ENCODE assay signal across 22 cellular contexts in genomic region chr6:131937219-131937618, GRCh38. TPM values are rescaled to one million over a fixed set of nuclear protein-coding genes. Genes with fewer than 3 reads are reported as not detected.
DNase-seq lines count a peak whose midpoint lies in the region; ATAC-seq and TF ChIP-seq lines count a peak whose summit lies in the region.
"Had no signal": no experiment of that assay in that cellular context is flagged by ENCODE, and none has a peak within 500 bp of the region (broad histone marks: within the 10 kb centered on the region; RNA-seq: fewer than 3 reads in every experiment).

No MANE protein-coding gene starts in this region.

- no peak overlapping the region for H3K9ac ChIP-seq in subcutaneous abdominal adipose tissue (ENCODE audit: low read length in 5 of 5)
- H3K9ac ChIP-seq in trophoblast cell (ENCODE audit: low read length) = no peak overlapping the region

- H4K91ac ChIP-seq in trophoblast cell (ENCODE audit: low read depth, low read length) = no peak overlapping the region

- no peak overlapping the region for H3K4me3 Mint-ChIP-seq in stimulated activated memory B cell treated with anti-CD40 and anti-IgM and Interleukin-4, amounts not matched to agents 10 μg/mL and 1 μg/mL and 100 μg/mL, for 72 hours
- H3K4me3 Mint-ChIP-seq: activated naive CD4-positive, alpha-beta T cell treated with anti-CD3 and anti-CD28 coated beads for 36 hours; brain; CD8-positive, alpha-beta T cell; dendritic cell treated with granulocyte-macrophage colony-stimulating factor and Interleukin-4, amounts not matched to agents 40 ng/mL and 50 ng/mL, for 4 days; natural killer cell treated with Interleukin-12 subunit alpha and Interleukin-12 subunit beta and Interleukin-15 and Interleukin-18, amount 100 ng/mL, for 72 hours had no signal

- no peak overlapping the region for H2AK5ac ChIP-seq in trophoblast cell (ENCODE audit: low read length)

- no peak overlapping the region for H3K27ac Mint-ChIP-seq in stimulated activated memory B cell treated with anti-CD40 and anti-IgM and Interleukin-4, amounts not matched to agents 10 μg/mL and 1 μg/mL and 100 μg/mL, for 72 hours
- H3K27ac Mint-ChIP-seq: activated naive CD4-positive, alpha-beta T cell treated with anti-CD3 and anti-CD28 coated beads for 36 hours; CD8-positive, alpha-beta T cell; dendritic cell treated with granulocyte-macrophage colony-stimulating factor and Interleukin-4, amounts not matched to agents 40 ng/mL and 50 ng/mL, for 4 days; natural killer cell treated with Interleukin-12 subunit alpha and Interleukin-12 subunit beta and Interleukin-15 and Interleukin-18, amount 100 ng/mL, for 72 hours had no signal

- DNase-seq in NCI-H748 (lab: John Stamatoyannopoulos, UW; ENCODE audit: unreplicated experiment) = peak; percentile 22
- no peak for DNase-seq in NCI-H748 treated with DMSO at 0.1 percent for 48 hours (lab: John Stamatoyannopoulos, UW)
- DNase-seq in NCI-H69 (lab: John Stamatoyannopoulos, UW) = peak; percentile 6
- DNase-seq in foreskin keratinocyte = peak in 1 of 2 donors; percentile 46
- no peak for DNase-seq in trophoblast cell
- DNase-seq in A172 (ENCODE audit: low spot score) = no peak
- DNase-seq: activated CD4-positive, alpha-beta T cell treated with anti-CD3 and anti-CD28 coated beads, Interleukin-2, amount 50 U/mL, for 4 hours; activated naive CD4-positive, alpha-beta T cell treated with anti-CD3 and anti-CD28 coated beads for 36 hours; activated T-cell treated with anti-CD3 and anti-CD28 coated beads for 4 hours; CD8-positive, alpha-beta T cell; NCI-H187 treated with DMSO at 0.1 percent for 48 hours; NCI-H774; stimulated activated naive CD8-positive, alpha-beta T cell treated with anti-CD3 and anti-CD28 coated beads, Interleukin-15, Interleukin-2, amounts not matched to agents 100 U/mL and 50 U/mL, for 24 hours; SW 1271; upper lobe of right lung had no signal

- H4K12ac ChIP-seq in trophoblast cell (ENCODE audit: low read depth, low read length) = no peak overlapping the region

- H3K4me1 Mint-ChIP-seq in stimulated activated memory B cell treated with anti-CD40 and anti-IgM and Interleukin-4, amounts not matched to agents 10 μg/mL and 1 μg/mL and 100 μg/mL, for 72 hours = no peaks in the 10 kb centered on the region

- no peak overlapping the region for H4K8ac ChIP-seq in trophoblast cell (ENCODE audit: low read depth, low read length)

- no peaks in the 10 kb centered on the region for H3K79me2 ChIP-seq in trophoblast cell (ENCODE audit: control insufficient read depth, insufficient read depth, low read length, poor library complexity)

- no peak overlapping the region for H2BK5ac ChIP-seq in trophoblast cell (ENCODE audit: low read depth, low read length, poor library complexity)

- H2BK120ac ChIP-seq in trophoblast cell (ENCODE audit: insufficient read depth, low read length, poor library complexity) = no peak overlapping the region

- no CpG with 5 or more reads among the region's 1 CpG for WGBS in trophoblast cell (ENCODE audit: extremely low coverage, insufficient coverage, insufficient read length)

- TF ChIP-seq CTCF in foreskin keratinocyte (conservative IDR thresholded peaks at IDR 0.05) = no peak

- no peak overlapping the region for H2BK12ac ChIP-seq in trophoblast cell (ENCODE audit: low read length)

- no peaks in the 10 kb centered on the region for H3K36me3 Mint-ChIP-seq in stimulated activated memory B cell treated with anti-CD40 and anti-IgM and Interleukin-4, amounts not matched to agents 10 μg/mL and 1 μg/mL and 100 μg/mL, for 72 hours
- H3K36me3 Mint-ChIP-seq: brain; CD8-positive, alpha-beta T cell; natural killer cell treated with Interleukin-12 subunit alpha and Interleukin-12 subunit beta and Interleukin-15 and Interleukin-18, amount 100 ng/mL, for 72 hours had no signal

- H3K4me3 ChIP-seq in subcutaneous abdominal adipose tissue (ENCODE audit: low read depth in 1 of 5, low read length in 5 of 5) (no peak overlapping the region), trophoblast cell (ENCODE audit: low read depth, low read length) (no peak overlapping the region)
- H3K4me3 ChIP-seq: GM12878, prostate gland, upper lobe of right lung had no signal

- no peaks in the 10 kb centered on the region for H3K9me3 ChIP-seq in subcutaneous abdominal adipose tissue (ENCODE audit: control insufficient read depth in 5 of 5, low read length in 5 of 5)
- H3K9me3 ChIP-seq in trophoblast cell (ENCODE audit: insufficient read depth, low read depth, low read length) = no peaks in the 10 kb centered on the region
- H3K9me3 ChIP-seq: prostate gland, upper lobe of right lung had no signal

- H3K9me3 Mint-ChIP-seq in stimulated activated memory B cell treated with anti-CD40 and anti-IgM and Interleukin-4, amounts not matched to agents 10 μg/mL and 1 μg/mL and 100 μg/mL, for 72 hours = no peaks in the 10 kb centered on the region
- H3K9me3 Mint-ChIP-seq: activated naive CD4-positive, alpha-beta T cell treated with anti-CD3 and anti-CD28 coated beads for 36 hours; brain; CD8-positive, alpha-beta T cell; dendritic cell treated with granulocyte-macrophage colony-stimulating factor and Interleukin-4, amounts not matched to agents 40 ng/mL and 50 ng/mL, for 4 days; natural killer cell treated with Interleukin-12 subunit alpha and Interleukin-12 subunit beta and Interleukin-15 and Interleukin-18, amount 100 ng/mL, for 72 hours had no signal

- H3K27me3 ChIP-seq in foreskin keratinocyte (no peaks in the 10 kb centered on the region), subcutaneous abdominal adipose tissue (ENCODE audit: control insufficient read depth in 5 of 5, insufficient read depth in 4 of 5, low read length in 5 of 5) (no peaks in the 10 kb centered on the region), trophoblast cell (ENCODE audit: insufficient read depth, low read length) (no peaks in the 10 kb centered on the region)
- H3K27me3 ChIP-seq: upper lobe of right lung had no signal

- H3K14ac ChIP-seq in trophoblast cell (ENCODE audit: low read length) = no peak overlapping the region

- peak; percentile 44 for ATAC-seq in foreskin keratinocyte
- no peak for ATAC-seq in stimulated activated memory B cell treated with anti-CD40 and anti-IgM and Interleukin-4, amounts not matched to agents 10 μg/mL and 1 μg/mL and 100 μg/mL, for 72 hours
- ATAC-seq: CD8-positive, alpha-beta T cell; GM12878; natural killer cell treated with Interleukin-12 subunit alpha and Interleukin-12 subunit beta and Interleukin-15 and Interleukin-18, amount 100 ng/mL, for 72 hours; stimulated activated naive CD8-positive, alpha-beta T cell treated with anti-CD3 and anti-CD28 coated beads, Interleukin-15, Interleukin-2, amounts not matched to agents 100 U/mL and 50 U/mL, for 24 hours; upper lobe of right lung had no signal

- no peak overlapping the region for H3K4ac ChIP-seq in trophoblast cell (ENCODE audit: low read depth, low read length)

- no peak overlapping the region for H3K23ac ChIP-seq in trophoblast cell (ENCODE audit: low read length)

- no peaks in the 10 kb centered on the region for H3K36me3 ChIP-seq in subcutaneous abdominal adipose tissue (ENCODE audit: control insufficient read depth in 5 of 5, insufficient read depth in 5 of 5, low read length in 5 of 5)
- no peaks in the 10 kb centered on the region for H3K36me3 ChIP-seq in trophoblast cell (ENCODE audit: control insufficient read depth in 1 of 2, insufficient read depth in 2 of 2, low read length in 2 of 2)
- H3K36me3 ChIP-seq: prostate gland, upper lobe of right lung had no signal

- H3K79me1 ChIP-seq in trophoblast cell (ENCODE audit: low read length) = no peaks in the 10 kb centered on the region

- no peak overlapping the region for H3K27ac ChIP-seq in foreskin keratinocyte
- H3K27ac ChIP-seq in subcutaneous abdominal adipose tissue (ENCODE audit: low read depth, low read length) = peak overlapping the region; percentile 54
- no peak overlapping the region for H3K27ac ChIP-seq in trophoblast cell (ENCODE audit: low read depth, low read length)
- H3K27ac ChIP-seq: prostate gland had no signal

- no peak overlapping the region for H3K4me2 ChIP-seq in trophoblast cell (ENCODE audit: low read length)

- H2AFZ ChIP-seq in trophoblast cell (ENCODE audit: insufficient read depth, low read length, poor library complexity) = no peak overlapping the region

- H3K4me1 ChIP-seq in foreskin keratinocyte (peaks cover 4% of the 10 kb centered on the region), subcutaneous abdominal adipose tissue (ENCODE audit: control insufficient read depth in 5 of 5, insufficient read depth in 5 of 5, low read length in 5 of 5) (peaks cover 0 to 13% (median 6%) of the 10 kb centered on the region in 5 donors), trophoblast cell (ENCODE audit: control insufficient read depth in 1 of 2, insufficient read depth in 2 of 2, low read length in 2 of 2) (no peaks in the 10 kb centered on the region)
- H3K4me1 ChIP-seq: prostate gland, upper lobe of right lung had no signal

- H3K27me3 Mint-ChIP-seq in stimulated activated memory B cell treated with anti-CD40 and anti-IgM and Interleukin-4, amounts not matched to agents 10 μg/mL and 1 μg/mL and 100 μg/mL, for 72 hours = peaks cover 13% of the 10 kb centered on the region

- H3K18ac ChIP-seq in trophoblast cell (ENCODE audit: low read length) = no peak overlapping the region

RNA-seq across cellular contexts. Expression of gene CCN2, which starts 14.0 kb away (rescaled TPM):
- 57.2 and 61.1 TPM in 2 replicates for total RNA-seq in foreskin keratinocyte
- polyA plus RNA-seq in foreskin keratinocyte = 46.4 and 53.1 TPM in 2 replicates
- 48.1 and 53.3 TPM in 2 replicates for polyA plus RNA-seq in trophoblast cell (2013)
- total RNA-seq in A172 (2014; rRNA removed; shearing (Covaris generic)) = 42.1 and 42.6 TPM in 2 replicates
- total RNA-seq: activated naive CD4-positive, alpha-beta T cell treated with anti-CD3 and anti-CD28 coated beads for 36 hours; natural killer cell treated with Interleukin-12 subunit alpha and Interleukin-12 subunit beta and Interleukin-15 and Interleukin-18, amount 100 ng/mL, for 72 hours had no signal

Comparison
In these comparisons a context has a peak if more than half of its experiments do, and no peak if none do; other contexts are left out.
1. DNase-seq: peak in NCI-H748 (single experiment) and NCI-H69 (single experiment); none in NCI-H748 treated with DMSO at 0.1 percent for 48 hours (single experiment), trophoblast cell (0 of 2) and A172 (single experiment).